ENCODE assay signal across 1 cellular context in the genomic region with DNA sequence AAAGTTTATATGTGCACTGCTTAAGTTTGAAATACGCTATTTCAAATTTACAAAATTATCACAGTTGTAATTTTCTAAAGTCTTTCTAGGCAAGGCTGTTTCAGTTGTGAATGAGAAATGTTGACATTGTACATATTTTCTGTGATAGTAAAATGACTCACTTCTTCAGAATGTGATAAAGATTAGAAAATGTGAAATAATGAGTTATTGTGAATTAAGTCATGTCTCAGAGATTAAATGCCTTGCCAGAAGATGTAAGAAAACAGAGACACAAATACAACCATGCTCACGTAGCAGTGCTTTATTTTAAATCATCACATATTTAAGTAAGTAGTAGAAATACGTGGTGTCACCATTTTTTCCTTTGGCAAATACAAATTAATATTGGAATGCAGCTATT.
A peak's percentile ranks its signal among the peaks of the same experiment; 100 is the strongest.
TF ChIP-seq lines count a peak whose summit lies in the region.

No MANE protein-coding gene starts in this region.

TF ChIP-seq in endothelial cell of umbilical vein, 7 proteins besides CTCF, POLR2A, EP300 and RAD21:
- peak; percentile 51 for TF ChIP-seq JUN (IDR thresholded peaks at IDR 0.05; ENCODE audit: borderline replicate concordance, insufficient read depth, insufficient read length, low read depth)
- TF ChIP-seq FOS (IDR thresholded peaks at IDR 0.05; ENCODE audit: borderline replicate concordance, insufficient read depth, low read length), result peak; percentile 56
- no peak for TF ChIP-seq GATA2 (IDR thresholded peaks at IDR 0.05; ENCODE audit: insufficient read depth, insufficient read length, low read depth, low read length)
- TF ChIP-seq MAX (IDR thresholded peaks at IDR 0.05; ENCODE audit: insufficient read depth, insufficient read length), result no peak
- TF ChIP-seq POLR2AphosphoS5 (IDR thresholded peaks at IDR 0.05; ENCODE audit: insufficient read depth, low read depth, low read length), result no peak
- TF ChIP-seq EZH2 (IDR thresholded peaks at IDR 0.05; ENCODE audit: borderline replicate concordance, low read depth, low read length, severe bottlenecking), result no peak
- TF ChIP-seq MYC (IDR thresholded peaks at IDR 0.05; ENCODE audit: low read depth, low read length), result no peak
TF ChIP-seq in endothelial cell of umbilical vein: peak in this region for 2.
